21 cellular contexts compared by ENCODE assay signal in genomic region chr19:40625406-40626120, GRCh38. TPM values are rescaled to one million over a fixed set of nuclear protein-coding genes. Genes with fewer than 3 reads are reported as not detected.
DNase-seq lines count a peak whose midpoint lies in the region; ATAC-seq and TF ChIP-seq lines count a peak whose summit lies in the region.
"Had no signal": no experiment of that assay in that cellular context is flagged by ENCODE, and none has a peak within 500 bp of the region (broad histone marks: within the 10 kb centered on the region; RNA-seq: fewer than 3 reads in every experiment).

No MANE protein-coding gene starts in this region.

- no peaks in the 10 kb centered on the region for H3K4me1 ChIP-seq in CD8-positive, alpha-beta memory T cell (ENCODE audit: insufficient read depth, low read length)
- H3K4me1 ChIP-seq in foreskin keratinocyte = no peaks in the 10 kb centered on the region

- CTCF ChIA-PET in CD8-positive, alpha-beta memory T cell (lab: Charles Lee) = interaction anchor here (2.6 kb wide), 1 partner anchor 9 kb away, joined by 13 read pairs; no protein-coding TSS in a partner anchor

- TF ChIP-seq CTCF in natural killer cell (IDR thresholded peaks at IDR 0.05) (no peak), foreskin keratinocyte (conservative IDR thresholded peaks at IDR 0.05) (no peak)

- H3K27ac Mint-ChIP-seq in T-helper 2 cell treated with Interferon-gamma antibody and Interleukin-4, amounts not matched to agents 5 μg/mL and 100 μg/mL, for 36 hours = peak overlapping the region; percentile 42
- H3K27ac Mint-ChIP-seq in CD8-positive, alpha-beta memory T cell = peak overlapping the region in 5 of 8 donors; percentile 13 to 84 (median 76)
- H3K27ac Mint-ChIP-seq in activated naive CD8-positive, alpha-beta T cell treated with anti-CD3 and anti-CD28 coated beads, Interleukin-2, amount 50 U/mL, for 24 hours = peak overlapping the region; percentile 12
- H3K27ac Mint-ChIP-seq in natural killer cell = peak overlapping the region; percentile 3 to 67

- POLR2A ChIA-PET in CD8-positive, alpha-beta memory T cell (lab: Charles Lee) = interaction anchor here (0.6 kb wide), 1 partner anchor 19 kb away, joined by 3 read pairs; no protein-coding TSS in a partner anchor

- H3K27me3 ChIP-seq in CD8-positive, alpha-beta memory T cell (ENCODE audit: insufficient read depth, low read length, poor library complexity, severe bottlenecking) = no peaks in the 10 kb centered on the region
- H3K27me3 ChIP-seq in MG63 = no peaks in the 10 kb centered on the region
- no peaks in the 10 kb centered on the region for H3K27me3 ChIP-seq in foreskin keratinocyte
- H3K27me3 ChIP-seq: gastroesophageal sphincter, tibial nerve had no signal

- no peak for DNase-seq in T-helper 2 cell treated with Interferon-gamma antibody and Interleukin-4, amounts not matched to agents 5 μg/mL and 100 μg/mL, for 36 hours (ENCODE audit: low spot score)
- DNase-seq in T-helper 2 cell (no peak), natural killer cell (no peak), MG63 (no peak), foreskin keratinocyte (no peak), A172 (ENCODE audit: low spot score) (no peak)
- peak in 1 of 5 donors; percentile 27 for DNase-seq in CD8-positive, alpha-beta memory T cell
- DNase-seq in activated naive CD8-positive, alpha-beta T cell treated with anti-CD3 and anti-CD28 coated beads, Interleukin-2, amount 50 U/mL, for 24 hours = no peak
- DNase-seq: activated CD4-positive, alpha-beta T cell treated with anti-CD3 and anti-CD28 coated beads, Interleukin-2, amount 50 U/mL, for 4 hours; activated effector memory CD4-positive, alpha-beta T cell treated with Interleukin-2 at 50 U/mL for 16 hours; CD4-positive, alpha-beta memory T cell; DND-41; erythroblast; left ventricle myocardium superior; NCI-H1105 treated with DMSO at 0.1 percent for 48 hours; NCI-H69; PC-9 had no signal

- H3K4me3 Mint-ChIP-seq in T-helper 2 cell treated with Interferon-gamma antibody and Interleukin-4, amounts not matched to agents 5 μg/mL and 100 μg/mL, for 36 hours = no peak overlapping the region
- H3K4me3 Mint-ChIP-seq in CD8-positive, alpha-beta memory T cell = no peak overlapping the region
- H3K4me3 Mint-ChIP-seq in activated naive CD8-positive, alpha-beta T cell treated with anti-CD3 and anti-CD28 coated beads, Interleukin-2, amount 50 U/mL, for 24 hours = no peak overlapping the region
- no peak overlapping the region for H3K4me3 Mint-ChIP-seq in natural killer cell
- H3K4me3 Mint-ChIP-seq: CD4-positive, alpha-beta memory T cell; dendritic cell treated with granulocyte-macrophage colony-stimulating factor and Interleukin-4, amounts not matched to agents 40 ng/mL and 50 ng/mL, for 4 days had no signal

- no peak for ATAC-seq in activated naive CD8-positive, alpha-beta T cell treated with anti-CD3 and anti-CD28 coated beads, Interleukin-2, amount 50 U/mL, for 24 hours
- no peak for ATAC-seq in natural killer cell
- no peak for ATAC-seq in foreskin keratinocyte
- ATAC-seq: gastroesophageal sphincter, left ventricle myocardium superior had no signal

- H3K4me3 ChIP-seq in CD8-positive, alpha-beta memory T cell (ENCODE audit: low read length) = no peak overlapping the region
- no peak overlapping the region for H3K4me3 ChIP-seq in MG63
- H3K4me3 ChIP-seq: gastroesophageal sphincter, PC-9, smooth muscle cell, tibial nerve had no signal

- no peaks in the 10 kb centered on the region for H3K27me3 Mint-ChIP-seq in T-helper 2 cell treated with Interferon-gamma antibody and Interleukin-4, amounts not matched to agents 5 μg/mL and 100 μg/mL, for 36 hours (ENCODE audit: low read depth)
- H3K27me3 Mint-ChIP-seq in CD8-positive, alpha-beta memory T cell = no peaks in the 10 kb centered on the region
- H3K27me3 Mint-ChIP-seq in activated naive CD8-positive, alpha-beta T cell treated with anti-CD3 and anti-CD28 coated beads, Interleukin-2, amount 50 U/mL, for 24 hours = no peaks in the 10 kb centered on the region
- no peaks in the 10 kb centered on the region for H3K27me3 Mint-ChIP-seq in natural killer cell (ENCODE audit: low read depth in 2 of 2)
- H3K27me3 Mint-ChIP-seq: CD4-positive, alpha-beta memory T cell; dendritic cell treated with granulocyte-macrophage colony-stimulating factor and Interleukin-4, amounts not matched to agents 40 ng/mL and 50 ng/mL, for 4 days had no signal

- peaks cover 3% of the 10 kb centered on the region for H3K36me3 ChIP-seq in CD8-positive, alpha-beta memory T cell (ENCODE audit: insufficient read depth, low read length)
- peaks cover 88% of the 10 kb centered on the region for H3K36me3 ChIP-seq in MG63

- peaks cover 9% of the 10 kb centered on the region for H3K4me1 Mint-ChIP-seq in T-helper 2 cell treated with Interferon-gamma antibody and Interleukin-4, amounts not matched to agents 5 μg/mL and 100 μg/mL, for 36 hours (ENCODE audit: low read depth)
- H3K4me1 Mint-ChIP-seq in CD8-positive, alpha-beta memory T cell = no peaks in the 10 kb centered on the region
- peaks cover 18% of the 10 kb centered on the region for H3K4me1 Mint-ChIP-seq in activated naive CD8-positive, alpha-beta T cell treated with anti-CD3 and anti-CD28 coated beads, Interleukin-2, amount 50 U/mL, for 24 hours
- H3K4me1 Mint-ChIP-seq in natural killer cell = peaks cover 0 to 24% of the 10 kb centered on the region in 2 donors

- H3K36me3 Mint-ChIP-seq in T-helper 2 cell treated with Interferon-gamma antibody and Interleukin-4, amounts not matched to agents 5 μg/mL and 100 μg/mL, for 36 hours (ENCODE audit: low read depth) = peaks cover 17% of the 10 kb centered on the region
- H3K36me3 Mint-ChIP-seq in CD8-positive, alpha-beta memory T cell = peaks cover 5 to 58% (median 21%) of the 10 kb centered on the region in 3 donors
- H3K36me3 Mint-ChIP-seq in activated naive CD8-positive, alpha-beta T cell treated with anti-CD3 and anti-CD28 coated beads, Interleukin-2, amount 50 U/mL, for 24 hours (ENCODE audit: low read depth) = peaks cover 36% of the 10 kb centered on the region
- no peaks in the 10 kb centered on the region for H3K36me3 Mint-ChIP-seq in natural killer cell

- intact Hi-C loops in natural killer cell (cut with micrococcal nuclease) = no loop called here

- H3K9me3 Mint-ChIP-seq in T-helper 2 cell treated with Interferon-gamma antibody and Interleukin-4, amounts not matched to agents 5 μg/mL and 100 μg/mL, for 36 hours = no peaks in the 10 kb centered on the region
- H3K9me3 Mint-ChIP-seq in CD8-positive, alpha-beta memory T cell = no peaks in the 10 kb centered on the region
- H3K9me3 Mint-ChIP-seq in activated naive CD8-positive, alpha-beta T cell treated with anti-CD3 and anti-CD28 coated beads, Interleukin-2, amount 50 U/mL, for 24 hours = no peaks in the 10 kb centered on the region
- no peaks in the 10 kb centered on the region for H3K9me3 Mint-ChIP-seq in natural killer cell
- H3K9me3 Mint-ChIP-seq: CD4-positive, alpha-beta memory T cell; dendritic cell treated with granulocyte-macrophage colony-stimulating factor and Interleukin-4, amounts not matched to agents 40 ng/mL and 50 ng/mL, for 4 days had no signal

- H3K27ac ChIP-seq in CD8-positive, alpha-beta memory T cell (ENCODE audit: low read depth, low read length) = no peak overlapping the region
- H3K27ac ChIP-seq in foreskin keratinocyte = no peak overlapping the region
- H3K27ac ChIP-seq: gastroesophageal sphincter, PC-9 had no signal

- no peaks in the 10 kb centered on the region for H3K9me3 ChIP-seq in CD8-positive, alpha-beta memory T cell (ENCODE audit: low read length)
- H3K9me3 ChIP-seq in MG63 = no peaks in the 10 kb centered on the region
- H3K9me3 ChIP-seq: gastroesophageal sphincter, tibial nerve had no signal

RNA-seq across cellular contexts. Expression of gene LTBP4, which starts 24.4 kb away (rescaled TPM):
- 100 to 1,000 TPM; 103 to 111 TPM for total RNA-seq in CD8-positive, alpha-beta memory T cell
- 40.0 TPM for polyA plus RNA-seq in CD8-positive, alpha-beta memory T cell
- total RNA-seq in natural killer cell (100 to 1,000 TPM; 153 to 182 (median 157) TPM), foreskin keratinocyte (39.5 and 42.9 TPM in 2 replicates)
- 12.9 and 26.5 TPM in 2 replicates for total RNA-seq in MG63 (2014; rRNA removed; shearing (Covaris generic); ENCODE audit: low replicate concordance)
- 50.6 and 51.1 TPM in 2 replicates for polyA plus RNA-seq in foreskin keratinocyte
- 10.8 and 13.9 TPM in 2 replicates for total RNA-seq in A172 (2014; rRNA removed; shearing (Covaris generic))

RNA-seq across cellular contexts. Expression of gene SHKBP1, which starts 48.9 kb away (rescaled TPM):
- 100 to 1,000 TPM; 103 to 104 TPM for total RNA-seq in CD8-positive, alpha-beta memory T cell
- polyA plus RNA-seq in CD8-positive, alpha-beta memory T cell = 159 TPM
- total RNA-seq in natural killer cell (100 to 1,000 TPM; 209 to 224 (median 209) TPM), foreskin keratinocyte (53.0 and 64.8 TPM in 2 replicates)
- total RNA-seq in MG63 (2014; rRNA removed; shearing (Covaris generic); ENCODE audit: low replicate concordance) = 61.7 and 105 TPM in 2 replicates
- polyA plus RNA-seq in foreskin keratinocyte = 87.0 and 108 TPM in 2 replicates
- total RNA-seq in A172 (2014; rRNA removed; shearing (Covaris generic)) = 43.8 and 70.2 TPM in 2 replicates

Comparison
In these comparisons a context has a peak if more than half of its experiments do, and no peak if none do; other contexts are left out.
1. H3K27ac Mint-ChIP-seq: peak in every context shown above with its lines; median percentile 76 in CD8-positive, alpha-beta memory T cell; 42 in T-helper 2 cell treated with Interferon-gamma antibody and Interleukin-4, amounts not matched to agents 5 μg/mL and 100 μg/mL, for 36 hours; 35 in natural killer cell; 12 in activated naive CD8-positive, alpha-beta T cell treated with anti-CD3 and anti-CD28 coated beads, Interleukin-2, amount 50 U/mL, for 24 hours.